1 cellular context compared by ENCODE assay signal in the genomic region with DNA sequence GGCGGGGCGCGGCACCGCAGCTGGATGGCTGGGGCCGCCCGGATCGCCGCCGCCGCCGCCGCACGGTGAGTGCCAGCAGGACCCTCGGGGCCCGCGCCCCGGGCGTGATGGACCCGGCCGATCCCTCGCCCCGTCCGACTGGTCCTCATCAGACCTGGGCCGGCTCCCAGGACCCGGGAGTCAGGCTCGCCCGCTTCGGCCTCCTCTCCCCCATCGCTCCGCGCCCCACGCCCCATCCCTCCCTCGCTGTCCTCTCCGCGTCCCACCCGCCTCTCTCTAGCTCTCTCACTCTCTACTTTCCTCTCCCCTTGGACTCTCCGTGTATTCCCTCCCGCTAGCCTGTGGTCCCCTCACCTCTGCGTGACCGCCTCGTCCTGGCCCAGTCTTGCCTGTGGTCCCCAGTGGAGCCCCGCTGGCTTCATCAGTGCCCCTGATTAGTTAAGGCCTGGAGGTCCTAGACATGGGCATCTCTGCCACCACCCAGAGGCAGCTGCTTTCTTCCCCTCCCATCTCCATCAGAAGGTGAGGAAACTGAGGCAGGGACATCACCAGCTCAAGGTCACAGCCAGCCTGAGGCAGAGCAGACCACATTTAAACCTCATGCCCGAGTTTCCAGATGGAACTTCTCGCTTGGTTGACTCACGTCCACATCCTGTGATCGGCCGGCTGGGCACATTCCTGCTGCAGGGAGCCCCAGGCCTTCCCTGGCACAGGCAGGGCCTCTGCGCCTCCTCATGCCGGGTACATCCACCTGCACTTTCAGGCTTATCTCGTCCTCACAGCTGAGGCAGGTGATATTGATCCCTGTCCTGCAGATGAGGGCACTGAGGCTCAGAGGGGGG.
TF ChIP-seq lines count a peak whose summit lies in the region.

No MANE protein-coding gene starts in this region.

TF ChIP-seq in GM12878, 131 proteins besides CTCF, POLR2A, EP300 and RAD21:
- TF ChIP-seq PAX8 (IDR thresholded peaks at IDR 0.05) (no peak), HDGF (IDR thresholded peaks at IDR 0.05) (peak; percentile 60; the same call in 1 of the 2 replicates)
